ENCODE assay signal across 1 cellular context in the genomic region with DNA sequence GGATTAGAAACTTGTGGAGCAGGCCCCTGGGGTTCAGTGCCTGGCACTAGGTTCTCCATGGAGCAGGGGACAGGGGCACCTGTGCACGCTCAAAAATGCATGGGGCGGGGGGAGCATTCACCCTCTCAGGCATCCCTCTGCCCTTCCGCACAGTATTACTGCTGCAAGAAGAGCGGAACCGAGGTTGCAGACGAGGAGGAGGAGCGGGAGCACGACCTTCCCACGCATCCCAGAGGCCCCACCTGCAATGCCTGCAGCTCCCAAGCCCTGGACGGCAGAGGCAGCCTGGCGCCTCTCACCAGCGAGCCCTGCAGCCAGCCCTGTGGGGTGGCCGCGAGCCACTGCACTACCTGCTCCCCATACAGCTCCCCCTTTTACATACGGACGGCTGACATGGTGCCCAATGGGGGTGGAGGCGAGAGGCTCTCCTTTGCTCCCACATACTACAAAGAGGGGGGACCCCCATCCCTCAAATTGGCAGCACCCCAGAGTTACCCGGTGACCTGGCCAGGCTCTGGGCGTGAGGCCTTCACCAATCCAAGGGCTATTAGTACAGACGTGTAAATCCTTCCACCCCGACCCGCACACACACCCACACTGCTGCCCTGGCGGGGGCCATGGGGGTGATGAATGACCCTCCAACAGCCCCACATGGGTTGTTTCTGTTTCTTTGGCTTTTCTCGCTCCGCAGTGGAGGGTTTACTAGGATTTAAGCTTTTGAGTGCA.
TF ChIP-seq lines count a peak whose summit lies in the region.

No MANE protein-coding gene starts in this region.

TF ChIP-seq in H1, 55 proteins besides CTCF, POLR2A, EP300 and RAD21:
- TF ChIP-seq SP4 (IDR thresholded peaks at IDR 0.05; ENCODE audit: low read length) (no peak), ASH2L (IDR thresholded peaks at IDR 0.05; ENCODE audit: low read length) (no peak), CREB1 (IDR thresholded peaks at IDR 0.05) (no peak), FOSL1 (IDR thresholded peaks at IDR 0.05; ENCODE audit: insufficient read depth, low read depth, low read length) (no peak), SUZ12 (IDR thresholded peaks at IDR 0.05; ENCODE audit: low read length) (no peak), TEAD4 (IDR thresholded peaks at IDR 0.05; ENCODE audit: low read depth, low read length) (no peak)
